ENCODE assay signal across 1 cellular context in the genomic region with DNA sequence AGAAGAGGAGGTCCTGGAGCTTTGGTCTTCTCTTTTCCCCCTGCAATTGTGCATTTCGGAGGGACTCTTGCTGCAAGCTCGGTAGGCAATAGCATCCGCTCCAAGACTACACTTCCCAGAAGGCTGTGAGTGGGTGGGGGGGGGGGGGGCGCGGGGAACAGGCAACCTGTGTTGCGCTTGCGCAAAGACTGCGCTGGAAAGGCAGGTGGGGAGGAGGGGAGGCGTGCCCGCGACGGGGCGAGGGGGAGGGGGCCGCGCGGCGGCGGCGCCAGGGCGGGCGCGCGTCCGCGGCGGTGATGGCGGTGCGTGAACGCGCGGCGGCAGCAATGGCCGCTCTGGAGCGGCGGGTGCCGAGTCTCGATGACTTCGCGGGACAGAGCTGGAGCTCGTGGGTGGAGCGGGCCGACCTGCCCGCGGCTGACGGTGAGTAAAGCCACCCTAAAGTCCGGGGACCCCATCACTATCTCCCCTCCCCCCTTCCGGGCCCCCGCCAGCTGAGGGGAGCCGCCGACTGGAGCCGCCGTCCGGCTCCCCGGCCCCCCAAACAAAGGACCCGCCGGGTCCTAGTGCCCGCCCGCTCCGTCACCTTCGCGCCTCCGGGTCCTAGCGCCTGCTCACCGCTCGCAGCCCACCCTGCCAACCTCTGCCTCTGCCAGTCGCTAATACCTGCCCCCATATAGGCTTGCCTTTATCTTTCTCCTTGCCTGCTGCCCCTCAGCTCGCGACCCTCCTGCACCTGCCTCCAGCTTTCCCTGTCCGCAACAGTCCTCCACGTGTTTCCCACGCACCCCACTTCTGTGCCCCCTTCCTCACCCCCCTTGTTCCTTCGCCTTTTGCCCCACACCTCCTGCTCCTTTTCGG.
TF ChIP-seq lines count a peak whose summit lies in the region.

A gene with protein sequence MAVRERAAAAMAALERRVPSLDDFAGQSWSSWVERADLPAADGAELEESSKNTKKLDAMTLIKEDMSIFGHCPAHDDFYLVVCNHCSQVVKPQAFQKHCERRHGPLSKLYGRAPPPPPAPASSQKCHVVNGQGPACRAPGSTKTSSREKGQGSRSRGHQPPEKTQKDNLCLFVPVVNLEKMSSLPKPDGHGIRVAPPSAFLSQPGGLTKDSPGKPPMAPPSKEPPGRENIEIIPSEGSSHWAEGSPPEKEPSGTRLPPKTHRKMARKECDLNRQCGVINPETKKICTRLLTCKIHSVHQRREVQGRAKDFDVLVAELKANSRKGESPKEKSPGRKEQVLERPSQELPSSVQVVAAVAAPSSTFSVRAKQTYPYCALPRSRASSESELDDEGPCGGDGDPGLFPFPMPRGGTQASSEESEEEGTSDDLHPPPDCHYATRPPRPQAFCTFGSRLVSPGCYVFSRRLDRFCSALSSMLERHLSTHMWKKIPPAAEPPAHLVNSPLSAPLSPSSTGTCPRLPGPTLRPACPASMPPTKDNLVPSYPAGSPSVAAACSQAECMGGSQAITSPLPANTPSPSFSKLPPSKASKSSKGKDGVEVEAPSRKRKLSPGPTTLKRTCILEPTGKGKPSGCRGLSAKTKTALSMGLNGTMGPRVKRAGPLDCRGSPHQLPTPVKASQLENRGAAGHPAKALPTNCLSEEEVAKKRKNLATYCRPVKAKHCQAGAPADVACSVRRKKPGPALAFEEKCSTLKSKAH (plus strand): TSS at position 248 of the 861 bp plus-strand sequence. CDS start 49 bp downstream, at position 297.

TF ChIP-seq in HepG2, 621 proteins besides CTCF, POLR2A, EP300 and RAD21 (continued from another document and continues in another):
- TF ChIP-seq ZBTB40 (IDR thresholded peaks at IDR 0.05), result no peak
- TF ChIP-seq ZBTB40 (CRISPR knock-in tag; IDR thresholded peaks at IDR 0.05), result peak; percentile 51; the same call in 1 of the 2 replicates
- TF ChIP-seq ZBTB39 (CRISPR knock-in tag; IDR thresholded peaks at IDR 0.05), result no peak
- no peak for TF ChIP-seq ZNF24 (IDR thresholded peaks at IDR 0.05)
- TF ChIP-seq TAF15 (IDR thresholded peaks at IDR 0.05; ENCODE audit: low read depth, low read length, poor library complexity, severe bottlenecking), result no peak
- TF ChIP-seq ZMYM3 (CRISPR knock-in tag; IDR thresholded peaks at IDR 0.05), result peak; percentile 97
- no peak for TF ChIP-seq NFIB (CRISPR knock-in tag; IDR thresholded peaks at IDR 0.05; ENCODE audit: borderline replicate concordance)
- TF ChIP-seq ZNF256 (CRISPR knock-in tag; conservative IDR thresholded peaks at IDR 0.05), result no peak
- peak; percentile 43 for TF ChIP-seq POLR2AphosphoS5 (IDR thresholded peaks at IDR 0.05; ENCODE audit: low read depth, low read length)
- 0 out of 2 replicates have a peak, but pooled peaks have one; percentile 18 for TF ChIP-seq SP5 (CRISPR knock-in tag; IDR thresholded peaks at IDR 0.05; ENCODE audit: borderline replicate concordance, low read depth)
- no peak for TF ChIP-seq ZFP62 (CRISPR knock-in tag; IDR thresholded peaks at IDR 0.05)
- TF ChIP-seq CENPBD1 (CRISPR knock-in tag; IDR thresholded peaks at IDR 0.05; ENCODE audit: borderline replicate concordance, low read depth), result 0 out of 2 replicates have a peak, but pooled peaks have one; percentile 47
- TF ChIP-seq, protein P1, sequence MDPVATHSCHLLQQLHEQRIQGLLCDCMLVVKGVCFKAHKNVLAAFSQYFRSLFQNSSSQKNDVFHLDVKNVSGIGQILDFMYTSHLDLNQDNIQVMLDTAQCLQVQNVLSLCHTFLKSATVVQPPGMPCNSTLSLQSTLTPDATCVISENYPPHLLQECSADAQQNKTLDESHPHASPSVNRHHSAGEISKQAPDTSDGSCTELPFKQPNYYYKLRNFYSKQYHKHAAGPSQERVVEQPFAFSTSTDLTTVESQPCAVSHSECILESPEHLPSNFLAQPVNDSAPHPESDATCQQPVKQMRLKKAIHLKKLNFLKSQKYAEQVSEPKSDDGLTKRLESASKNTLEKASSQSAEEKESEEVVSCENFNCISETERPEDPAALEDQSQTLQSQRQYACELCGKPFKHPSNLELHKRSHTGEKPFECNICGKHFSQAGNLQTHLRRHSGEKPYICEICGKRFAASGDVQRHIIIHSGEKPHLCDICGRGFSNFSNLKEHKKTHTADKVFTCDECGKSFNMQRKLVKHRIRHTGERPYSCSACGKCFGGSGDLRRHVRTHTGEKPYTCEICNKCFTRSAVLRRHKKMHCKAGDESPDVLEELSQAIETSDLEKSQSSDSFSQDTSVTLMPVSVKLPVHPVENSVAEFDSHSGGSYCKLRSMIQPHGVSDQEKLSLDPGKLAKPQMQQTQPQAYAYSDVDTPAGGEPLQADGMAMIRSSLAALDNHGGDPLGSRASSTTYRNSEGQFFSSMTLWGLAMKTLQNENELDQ (CRISPR knock-in tag; IDR thresholded peaks at IDR 0.05; ENCODE audit: borderline replicate concordance), result no peak
- TF ChIP-seq ZNF263 (CRISPR knock-in tag; IDR thresholded peaks at IDR 0.05), result no peak
- TF ChIP-seq RELA (CRISPR knock-in tag; IDR thresholded peaks at IDR 0.05), result no peak
- no peak for TF ChIP-seq DBP (CRISPR knock-in tag; IDR thresholded peaks at IDR 0.05; ENCODE audit: not compliant biosample characterization)
- TF ChIP-seq ZNF747 (CRISPR knock-in tag; IDR thresholded peaks at IDR 0.05; ENCODE audit: borderline replicate concordance), result no peak
- TF ChIP-seq ZNF30 (CRISPR knock-in tag; IDR thresholded peaks at IDR 0.05), result no peak
- TF ChIP-seq HOXA9 (CRISPR knock-in tag; IDR thresholded peaks at IDR 0.05; ENCODE audit: borderline replicate concordance), result 0 out of 2 replicates have a peak, but pooled peaks have one; percentile 44
- no peak for TF ChIP-seq MATR3 (CRISPR knock-in tag; IDR thresholded peaks at IDR 0.05)
- TF ChIP-seq ZNF431 (CRISPR knock-in tag; IDR thresholded peaks at IDR 0.05; ENCODE audit: borderline replicate concordance, low read depth), result 0 out of 2 replicates have a peak, but pooled peaks have one; percentile 45
- peak; percentile 28; the same call in 1 of the 2 replicates for TF ChIP-seq SUZ12 (IDR thresholded peaks at IDR 0.05; ENCODE audit: low read depth, low read length)
- TF ChIP-seq SP4 (CRISPR knock-in tag; IDR thresholded peaks at IDR 0.05), result peak; percentile 53
- TF ChIP-seq ZFP36 (IDR thresholded peaks at IDR 0.05; ENCODE audit: borderline replicate concordance, low read depth, low read length, partially characterized antibody), result no peak
- peak; percentile 47; the same call in 1 of the 2 replicates for TF ChIP-seq TBX2 (CRISPR knock-in tag; IDR thresholded peaks at IDR 0.05; ENCODE audit: borderline replicate concordance)
- peak; percentile 81 for TF ChIP-seq GABPB1 (CRISPR knock-in tag; IDR thresholded peaks at IDR 0.05)
- peak; percentile 62; the same call in 1 of the 2 replicates for TF ChIP-seq CREB1 (IDR thresholded peaks at IDR 0.05)
- TF ChIP-seq CREB1 (CRISPR knock-in tag; IDR thresholded peaks at IDR 0.05), result peak; percentile 31; the same call in 1 of the 2 replicates
- TF ChIP-seq IRF1 (CRISPR knock-in tag; IDR thresholded peaks at IDR 0.05; ENCODE audit: low read depth), result no peak; the same call in 1 of the 2 replicates
